ENCODE assay signal across 1 cellular context in the genomic region with DNA sequence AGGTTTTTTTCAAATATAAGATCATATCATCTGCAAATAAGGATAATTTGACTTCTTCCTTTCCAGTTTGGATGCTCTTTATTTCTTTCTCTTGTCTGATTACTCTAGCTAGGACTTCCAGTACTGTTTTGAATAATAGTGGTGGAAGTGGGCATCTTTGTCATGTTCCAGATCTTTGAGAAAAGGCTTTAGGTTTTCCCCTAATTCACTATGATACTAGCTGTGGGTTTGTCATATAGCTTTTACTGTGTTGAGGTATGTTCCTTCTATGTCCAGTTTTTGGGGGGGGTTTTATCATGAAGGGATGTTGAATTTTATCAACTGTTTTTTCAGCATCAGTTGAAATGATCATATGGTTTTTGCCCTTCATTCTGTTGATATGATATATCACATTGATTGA. TPM values are rescaled to one million over a fixed set of nuclear protein-coding genes. Genes with fewer than 3 reads are reported as not detected.
"Had no signal": no experiment of that assay in that cellular context is flagged by ENCODE, and none has a peak within 500 bp of the region (broad histone marks: within the 10 kb centered on the region; RNA-seq: fewer than 3 reads in every experiment).

No MANE protein-coding gene starts in this region.

RNA-seq across cellular contexts. Expression of a gene that starts 10.4 kb away (rescaled TPM):
- total RNA-seq: lung microvascular endothelial cell had no signal
